ENCODE assay signal across 1 cellular context in genomic region chr4:170058745-170059144, GRCh38.
TF ChIP-seq lines count a peak whose summit lies in the region.

No MANE protein-coding gene starts in this region.

TF ChIP-seq in HepG2, 621 proteins besides CTCF, POLR2A, EP300 and RAD21 (continued from another document):
- TF ChIP-seq NFAT5 (CRISPR knock-in tag; IDR thresholded peaks at IDR 0.05) (no peak), JUNB (CRISPR knock-in tag; IDR thresholded peaks at IDR 0.05; ENCODE audit: borderline replicate concordance) (no peak), TFDP2 (CRISPR knock-in tag; IDR thresholded peaks at IDR 0.05) (no peak), ZNF543 (CRISPR knock-in tag; IDR thresholded peaks at IDR 0.05) (no peak)
